28 cellular contexts compared by ENCODE assay signal in the genomic region with DNA sequence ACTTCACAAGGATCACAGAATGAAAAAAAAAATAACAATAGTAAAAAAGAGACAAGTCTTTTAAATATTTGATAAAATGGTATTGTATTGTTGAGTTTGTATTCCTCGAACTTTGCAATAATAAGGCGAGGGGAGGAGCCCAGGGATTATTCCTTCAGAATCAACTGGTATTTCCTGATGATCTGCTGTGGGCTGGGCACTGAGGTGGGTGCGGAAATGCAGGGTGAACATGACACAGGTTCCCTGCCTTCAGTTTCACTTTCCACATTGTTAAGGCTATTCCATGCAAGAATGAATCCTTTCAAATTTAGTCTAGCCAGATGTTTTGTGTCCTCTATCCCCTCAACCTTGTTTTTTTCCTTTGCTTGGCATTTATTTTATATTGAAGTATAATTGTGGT.
"Had no signal": no experiment of that assay in that cellular context is flagged by ENCODE, and none has a peak within 500 bp of the region (broad histone marks: within the 10 kb centered on the region; RNA-seq: fewer than 3 reads in every experiment).

No MANE protein-coding gene starts in this region.

- H3K27me3 ChIP-seq: adrenal gland, ascending aorta, brain microvascular endothelial cell, colonic mucosa, pancreas, right atrium auricular region had no signal

- FAIRE-seq: endothelial cell of umbilical vein, keratinocyte, pancreas, urothelium cell line had no signal

- H3K9me3 ChIP-seq: adrenal gland, ascending aorta, colonic mucosa, lower lobe of right lung, neutrophil, pancreas, psoas muscle, right atrium auricular region, tibial artery had no signal

- H3K27ac ChIP-seq: adrenal gland, ascending aorta, brain microvascular endothelial cell, colonic mucosa, dorsolateral prefrontal cortex, heart right ventricle, lower lobe of right lung, neutrophil, pancreas, psoas muscle, right atrium auricular region, tibial artery had no signal

- H3K4me3 ChIP-seq: adrenal gland, ascending aorta, colonic mucosa, dorsolateral prefrontal cortex, heart right ventricle, lower lobe of right lung, pancreas, psoas muscle, right atrium auricular region, tibial artery had no signal

- DNase-seq: activated B cell treated with CpG ODN at 0.5 μM for 24 hours; activated CD4-positive, alpha-beta T cell treated with anti-CD3 and anti-CD28 coated beads for 36 hours; activated CD4-positive, alpha-beta T cell treated with anti-CD3 and anti-CD28 coated beads, Interleukin-2, amount 50 U/mL, for 48 hours; activated CD8-positive, alpha-beta memory T cell treated with anti-CD3 and anti-CD28 coated beads, Interleukin-2, amount 50 U/mL, for 48 hours; activated naive CD4-positive, alpha-beta T cell; activated T-cell treated with anti-CD3 and anti-CD28 coated beads, Interleukin-2, amount 50 U/mL, for 4 hours; adrenal gland; brain microvascular endothelial cell; central memory CD4-positive, alpha-beta T cell; colonic mucosa; dorsolateral prefrontal cortex; effector memory CD8-positive, alpha-beta T cell; heart right ventricle; lower lobe of right lung; naive thymus-derived CD4-positive, alpha-beta T cell; pancreas; psoas muscle; stimulated activated CD4-positive, alpha-beta T cell treated with anti-CD3 and anti-CD28 coated beads, Interleukin-12 subunit alpha, Interleukin-12 subunit beta, amount 100 ng/mL, for 4 hours; stimulated activated CD4-positive, alpha-beta T cell treated with anti-CD3 and anti-CD28 coated beads, Interleukin-1b, Interleukin-23, amount 100 ng/mL, for 48 hours; T-helper 17 cell; tibial artery had no signal

- H3K4me1 ChIP-seq: colonic mucosa had no signal

- H3K36me3 ChIP-seq: adrenal gland, ascending aorta, brain microvascular endothelial cell, colonic mucosa, heart right ventricle, lower lobe of right lung, neutrophil, pancreas, right atrium auricular region, tibial artery had no signal

- ATAC-seq: activated CD4-positive, alpha-beta T cell treated with anti-CD3 and anti-CD28 coated beads for 36 hours; activated T-cell treated with anti-CD3 and anti-CD28 coated beads, Interleukin-2, amount 50 U/mL, for 4 hours; effector memory CD8-positive, alpha-beta T cell; heart right ventricle; left lobe of liver; lower lobe of right lung; naive thymus-derived CD4-positive, alpha-beta T cell; pancreas; psoas muscle; T-helper 17 cell had no signal
